In the genomic region with DNA sequence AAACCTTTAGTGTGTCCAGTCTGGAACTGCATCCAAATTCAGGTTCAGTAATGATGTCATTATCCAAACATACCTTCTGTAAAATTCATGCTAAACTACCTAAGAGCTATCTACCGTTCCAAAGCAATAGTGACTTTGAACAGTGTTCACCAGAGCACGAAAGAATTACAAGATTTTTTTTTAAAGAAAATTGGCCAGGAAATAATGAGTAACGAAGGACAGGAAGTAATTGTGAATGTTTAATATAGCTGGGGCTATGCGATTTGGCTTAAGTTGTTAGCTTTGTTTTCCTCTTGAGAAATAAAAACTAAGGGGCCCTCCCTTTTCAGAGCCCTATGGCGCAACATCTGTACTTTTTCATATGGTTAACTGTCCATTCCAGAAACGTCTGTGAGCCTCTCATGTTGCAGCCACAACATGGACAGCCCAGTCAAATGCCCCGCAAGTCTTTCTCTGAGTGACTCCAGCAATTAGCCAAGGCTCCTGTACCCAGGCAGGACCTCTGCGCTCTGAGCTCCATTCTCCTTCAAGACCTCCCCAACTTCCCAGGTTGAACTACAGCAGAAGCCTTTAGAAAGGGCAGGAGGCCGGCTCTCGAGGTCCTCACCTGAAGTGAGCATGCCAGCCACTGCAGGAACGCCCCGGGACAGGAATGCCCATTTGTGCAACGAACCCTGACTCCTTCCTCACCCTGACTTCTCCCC, we compare ENCODE assay signal across 8 cellular contexts. TPM values are rescaled to one million over a fixed set of nuclear protein-coding genes. Genes with fewer than 3 reads are reported as not detected.
A peak's percentile ranks its signal among the peaks of the same experiment; 100 is the strongest.
DNase-seq lines count a peak whose midpoint lies in the region; ATAC-seq, FAIRE-seq and TF ChIP-seq lines count a peak whose summit lies in the region.

No MANE protein-coding gene starts in this region.

- intact Hi-C loops in activated CD4-positive, alpha-beta T cell treated with anti-CD3 and anti-CD28 coated beads, Interleukin-2, amount 10 ng/mL, durations not matched to agents 24 days and 14 days (cut with micrococcal nuclease): loop anchor here (1.0 to 5.0 kb wide), 7 partner anchors 15 to 198 kb away; no protein-coding TSS in a partner anchor
- intact Hi-C loops in pancreas (cut with DNase I): loop anchor here in 2 of 3 donors (5.0 kb wide), 1 partner anchor 53 kb away; no protein-coding TSS in a partner anchor

- peaks cover 57% of the 10 kb centered on the region for H3K4me1 Mint-ChIP-seq in activated CD4-positive, alpha-beta T cell treated with anti-CD3 and anti-CD28 coated beads, Interleukin-2, amount 10 ng/mL, durations not matched to agents 24 days and 14 days
- peaks cover 69% of the 10 kb centered on the region for H3K4me1 Mint-ChIP-seq in activated CD4-positive, alpha-beta memory T cell treated with anti-CD3 and anti-CD28 coated beads, Interleukin-2, amount 10 ng/mL, durations not matched to agents 7 days and 5 days

- H3K36me3 ChIP-seq in gastroesophageal sphincter (no peaks in the 10 kb centered on the region), pancreas (no peaks in the 10 kb centered on the region)

- peak in 1 of 2 donors; percentile 15 for TF ChIP-seq POLR2A in gastroesophageal sphincter (IDR thresholded peaks at IDR 0.05)

- no peaks in the 10 kb centered on the region for H3K9me3 ChIP-seq in gastroesophageal sphincter
- H3K9me3 ChIP-seq in pancreas: no peaks in the 10 kb centered on the region

- peaks cover 11% of the 10 kb centered on the region for H3K36me3 Mint-ChIP-seq in activated CD4-positive, alpha-beta T cell treated with anti-CD3 and anti-CD28 coated beads, Interleukin-2, amount 10 ng/mL, durations not matched to agents 24 days and 14 days (ENCODE audit: low read depth)
- H3K36me3 Mint-ChIP-seq in activated CD4-positive, alpha-beta memory T cell treated with anti-CD3 and anti-CD28 coated beads, Interleukin-2, amount 10 ng/mL, durations not matched to agents 7 days and 5 days (ENCODE audit: low read depth): peaks cover 49% of the 10 kb centered on the region

- H3K4me3 ChIP-seq in gastroesophageal sphincter (peak overlapping the region; percentile 72 to 79), pancreas (peak overlapping the region; percentile 58 to 92 (median 76))

- H3K27ac Mint-ChIP-seq in activated CD4-positive, alpha-beta T cell treated with anti-CD3 and anti-CD28 coated beads, Interleukin-2, amount 10 ng/mL, durations not matched to agents 24 days and 14 days: peak overlapping the region; percentile 97
- peak overlapping the region; percentile 99 for H3K27ac Mint-ChIP-seq in activated CD4-positive, alpha-beta memory T cell treated with anti-CD3 and anti-CD28 coated beads, Interleukin-2, amount 10 ng/mL, durations not matched to agents 7 days and 5 days

- CTCF ChIA-PET in activated CD4-positive, alpha-beta memory T cell treated with anti-CD3 and anti-CD28 coated beads, Interleukin-2, amount 10 ng/mL, durations not matched to agents 7 days and 5 days (lab: Charles Lee): interaction anchor here (0.9 to 10.6 kb wide), 9 partner anchors 11 to 154 kb away, joined by 3 to 63 read pairs (median 5); no protein-coding TSS in a partner anchor

- peaks cover 4% of the 10 kb centered on the region for H3K9me3 Mint-ChIP-seq in activated CD4-positive, alpha-beta T cell treated with anti-CD3 and anti-CD28 coated beads, Interleukin-2, amount 10 ng/mL, durations not matched to agents 24 days and 14 days
- peaks cover 11% of the 10 kb centered on the region for H3K9me3 Mint-ChIP-seq in activated CD4-positive, alpha-beta memory T cell treated with anti-CD3 and anti-CD28 coated beads, Interleukin-2, amount 10 ng/mL, durations not matched to agents 7 days and 5 days

- peak; percentile 53 for FAIRE-seq in pancreas (lab: Jason Lieb, UNC)

- H3K4me1 ChIP-seq in gastroesophageal sphincter (peaks cover 4 to 82% (median 22%) of the 10 kb centered on the region in 3 donors), pancreas (peaks cover 0 to 16% (median 6%) of the 10 kb centered on the region in 3 donors)

- POLR2A ChIA-PET in activated CD4-positive, alpha-beta memory T cell treated with anti-CD3 and anti-CD28 coated beads, Interleukin-2, amount 10 ng/mL, durations not matched to agents 7 days and 5 days (lab: Charles Lee): interaction anchor here (0.7 to 6.1 kb wide), 36 partner anchors 8 to 1172 kb away, joined by 3 to 142 read pairs (median 6); a partner anchor contains a TSS

- H3K27me3 Mint-ChIP-seq in activated CD4-positive, alpha-beta T cell treated with anti-CD3 and anti-CD28 coated beads, Interleukin-2, amount 10 ng/mL, durations not matched to agents 24 days and 14 days: no peaks in the 10 kb centered on the region
- no peaks in the 10 kb centered on the region for H3K27me3 Mint-ChIP-seq in activated CD4-positive, alpha-beta memory T cell treated with anti-CD3 and anti-CD28 coated beads, Interleukin-2, amount 10 ng/mL, durations not matched to agents 7 days and 5 days

- H3K27ac ChIP-seq in gastroesophageal sphincter (peak overlapping the region; percentile 79 to 97 (median 96)), pancreas (peak overlapping the region; percentile 14 to 92 (median 78))

- 1 to 4% methylated on average over 5 to 8 of the region's 13 CpGs for WGBS in gastroesophageal sphincter (ENCODE audit: low coverage in 1 of 2), 2 donors
- 23 to 24% methylated on average over 13 of the region's 13 CpGs for WGBS in pancreas, 2 donors

- DNase-seq in activated CD4-positive, alpha-beta T cell treated with anti-CD3 and anti-CD28 coated beads, Interleukin-2, amount 10 ng/mL, durations not matched to agents 24 days and 14 days: no peak
- no peak for DNase-seq in activated CD4-positive, alpha-beta T cell treated with anti-CD3 and anti-CD28 coated beads for 4 hours
- no peak for DNase-seq in activated CD4-positive, alpha-beta memory T cell treated with anti-CD3 and anti-CD28 coated beads, Interleukin-2, amount 10 ng/mL, durations not matched to agents 7 days and 5 days
- DNase-seq in pancreas: no peak
- no peak for DNase-seq in NCI-H510A (lab: John Stamatoyannopoulos, UW)
- no peak for DNase-seq in NCI-H187 (lab: John Stamatoyannopoulos, UW)

- H3K4me3 Mint-ChIP-seq in activated CD4-positive, alpha-beta T cell treated with anti-CD3 and anti-CD28 coated beads, Interleukin-2, amount 10 ng/mL, durations not matched to agents 24 days and 14 days: peak overlapping the region; percentile 96
- peak overlapping the region; percentile 99 for H3K4me3 Mint-ChIP-seq in activated CD4-positive, alpha-beta memory T cell treated with anti-CD3 and anti-CD28 coated beads, Interleukin-2, amount 10 ng/mL, durations not matched to agents 7 days and 5 days

- TF ChIP-seq CTCF in gastroesophageal sphincter (IDR thresholded peaks at IDR 0.05) (no peak), pancreas (IDR thresholded peaks at IDR 0.05) (no peak)

- ATAC-seq in HG03342 (IDR thresholded peaks at IDR 0.05; ENCODE audit: unreplicated experiment) (peak; percentile 1), gastroesophageal sphincter (peak; percentile 64), pancreas (peak; percentile 18 to 63 (median 36))

- no peaks in the 10 kb centered on the region for H3K27me3 ChIP-seq in gastroesophageal sphincter
- no peaks in the 10 kb centered on the region for H3K27me3 ChIP-seq in pancreas

- TF ChIP-seq EP300 in gastroesophageal sphincter (IDR thresholded peaks at IDR 0.05): no peak

RNA-seq across cellular contexts. Expression of a gene that starts 0.6 kb away (rescaled TPM):
- 29.9 and 31.1 TPM in 2 replicates for total RNA-seq in activated CD4-positive, alpha-beta T cell treated with anti-CD3 and anti-CD28 coated beads, Interleukin-2, amount 10 ng/mL, durations not matched to agents 24 days and 14 days
- 10 to 100 TPM; 91.1 to 96.4 TPM for total RNA-seq in activated CD4-positive, alpha-beta memory T cell treated with anti-CD3 and anti-CD28 coated beads, Interleukin-2, amount 10 ng/mL, durations not matched to agents 7 days and 5 days
- total RNA-seq in gastroesophageal sphincter (10 to 100 TPM; 15.0 to 27.5 (median 19.6) TPM), pancreas (10 to 100 TPM in 1 of 6 donors, 1 to 10 TPM in 5; 2.6 to 10.3 (median 4.1) TPM)
- 1 to 10 TPM; 1.4 to 2.8 TPM for polyA plus RNA-seq in pancreas

RNA-seq across cellular contexts. Expression of a gene that starts 37.4 kb away (rescaled TPM):
- total RNA-seq in activated CD4-positive, alpha-beta T cell treated with anti-CD3 and anti-CD28 coated beads, Interleukin-2, amount 10 ng/mL, durations not matched to agents 24 days and 14 days: 8.8 and 8.9 TPM in 2 replicates
- 10 to 100 TPM; 14.7 to 15.5 TPM for total RNA-seq in activated CD4-positive, alpha-beta memory T cell treated with anti-CD3 and anti-CD28 coated beads, Interleukin-2, amount 10 ng/mL, durations not matched to agents 7 days and 5 days
- total RNA-seq in gastroesophageal sphincter (1,000 to 10,000 TPM; 5,887 to 9,086 (median 7,887) TPM), pancreas (10 to 100 TPM in 4 of 6 donors, 1 to 10 TPM in 2; 8.1 to 78.7 (median 17.5) TPM)
- polyA plus RNA-seq in pancreas: 10 to 100 TPM; 58.0 to 78.4 TPM

Comparison
In these comparisons a context has a peak if more than half of its experiments do, and no peak if none do; other contexts are left out.
1. ATAC-seq: peak in every context shown above with its lines; median percentile 64 in gastroesophageal sphincter; 36 in pancreas; 1 in HG03342.
2. RNA of a gene that starts 37.4 kb away (total RNA-seq): 5,887 to 9,086 TPM in gastroesophageal sphincter; 8.1 to 78.7 TPM in pancreas, 14.7 to 15.5 TPM in activated CD4-positive, alpha-beta memory T cell treated with anti-CD3 and anti-CD28 coated beads, Interleukin-2, amount 10 ng/mL, durations not matched to agents 7 days and 5 days and 8.8 to 8.9 TPM in activated CD4-positive, alpha-beta T cell treated with anti-CD3 and anti-CD28 coated beads, Interleukin-2, amount 10 ng/mL, durations not matched to agents 24 days and 14 days; every median in the first group is over 10 times any median in the second.